In the genomic region with DNA sequence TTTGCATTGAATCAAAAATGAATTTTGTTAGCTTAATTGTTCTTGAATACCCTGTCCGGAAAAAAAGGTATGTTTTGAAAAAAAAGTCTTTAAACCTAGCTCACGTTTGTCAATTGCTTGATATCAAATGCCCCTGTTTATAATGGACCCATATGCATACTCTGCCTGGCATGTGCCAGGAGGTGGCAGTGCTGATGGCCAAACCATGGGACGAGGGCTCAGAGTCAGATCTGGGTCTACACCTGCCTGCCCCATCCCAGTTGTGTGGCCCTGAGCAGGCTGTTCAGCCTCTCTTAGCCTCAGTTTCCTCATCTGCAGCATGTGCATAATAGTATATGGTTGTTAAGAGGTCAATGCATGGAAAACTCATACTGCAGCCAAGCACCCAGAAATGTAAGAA, we compare ENCODE assay signal across 18 cellular contexts. TPM values are rescaled to one million over a fixed set of nuclear protein-coding genes. Genes with fewer than 3 reads are reported as not detected.
DNase-seq lines count a peak whose midpoint lies in the region; ATAC-seq and TF ChIP-seq lines count a peak whose summit lies in the region.
"Had no signal": no experiment of that assay in that cellular context is flagged by ENCODE, and none has a peak within 500 bp of the region (broad histone marks: within the 10 kb centered on the region; RNA-seq: fewer than 3 reads in every experiment).

No MANE protein-coding gene starts in this region.

- peak; percentile 40 for TF ChIP-seq CTCF in 22Rv1 (IDR thresholded peaks at IDR 0.05)
- peak; percentile 36 for TF ChIP-seq CTCF in DND-41 (IDR thresholded peaks at IDR 0.05; ENCODE audit: borderline replicate concordance, extremely low read depth, low read length, poor library complexity, severe bottlenecking)
- peak; percentile 33 for TF ChIP-seq CTCF in brain microvascular endothelial cell (IDR thresholded peaks at IDR 0.05; ENCODE audit: low read depth, low read length, missing control alignments)

- H3K36me3 ChIP-seq in DND-41 (ENCODE audit: insufficient read depth, low read length) (no peaks in the 10 kb centered on the region), brain microvascular endothelial cell (replicated peaks) (no peaks in the 10 kb centered on the region)

- no peak overlapping the region for H3K9ac ChIP-seq in DND-41 (ENCODE audit: low read depth, low read length)

- DNase-seq in DND-41 (no peak), brain microvascular endothelial cell (no peak), T-helper 17 cell (no peak)
- DNase-seq in activated CD4-positive, alpha-beta T cell treated with anti-CD3 and anti-CD28 coated beads, Interleukin-2, amount 50 U/mL, for 1 hour = no peak
- DNase-seq in central memory CD4-positive, alpha-beta T cell = no peak
- no peak for DNase-seq in activated naive CD4-positive, alpha-beta T cell treated with Interleukin-2 at 50 U/mL for 16 hours
- DNase-seq: activated CD4-positive, alpha-beta T cell treated with anti-CD3 and anti-CD28 coated beads, Interleukin-2, amount 10 ng/mL, durations not matched to agents 7 days and 5 days; activated T-cell treated with anti-CD3 and anti-CD28 coated beads, Interleukin-2, amount 50 U/mL, for 1 hour; effector memory CD4-positive, alpha-beta T cell; NCI-H2081 treated with DMSO at 0.1 percent for 48 hours; SIG-M5; stimulated activated CD4-positive, alpha-beta T cell treated with anti-CD3 and anti-CD28 coated beads, Interleukin-4, amount 100 ng/mL, for 24 hours; stimulated activated CD8-positive, alpha-beta memory T cell treated with anti-CD3 and anti-CD28 coated beads, Interleukin-4, amount 100 ng/mL, for 48 hours had no signal

- H3K27ac Mint-ChIP-seq in T-helper 17 cell = no peak overlapping the region
- H3K27ac Mint-ChIP-seq: activated CD4-positive, alpha-beta T cell treated with anti-CD3 and anti-CD28 coated beads, Interleukin-2, amount 10 ng/mL, durations not matched to agents 7 days and 5 days; activated naive CD4-positive, alpha-beta T cell treated with anti-CD3 and anti-CD28 coated beads, Interleukin-2, amount 50 U/mL, for 72 hours had no signal

- H3K9me3 ChIP-seq in DND-41 (ENCODE audit: insufficient read depth, low read length, severe bottlenecking) = no peaks in the 10 kb centered on the region
- H3K9me3 ChIP-seq in T-helper 17 cell (ENCODE audit: control insufficient read depth, low read length, poor library complexity, severe bottlenecking) = no peaks in the 10 kb centered on the region

- no peak overlapping the region for H3K4me3 Mint-ChIP-seq in T-helper 17 cell
- H3K4me3 Mint-ChIP-seq: activated CD4-positive, alpha-beta T cell treated with anti-CD3 and anti-CD28 coated beads, Interleukin-2, amount 10 ng/mL, durations not matched to agents 7 days and 5 days had no signal

- H3K27me3 ChIP-seq in DND-41 (ENCODE audit: insufficient read depth, low read length, poor library complexity) (peaks cover 3% of the 10 kb centered on the region), brain microvascular endothelial cell (replicated peaks) (no peaks in the 10 kb centered on the region)

- no peak overlapping the region for H2AFZ ChIP-seq in DND-41 (ENCODE audit: low read depth, low read length)

- H3K4me3 ChIP-seq in DND-41 (ENCODE audit: low read depth in 1 of 2, low read length in 2 of 2) (no peak overlapping the region), brain microvascular endothelial cell (ENCODE audit: low read depth, low read length) (no peak overlapping the region)

- peaks cover 17% of the 10 kb centered on the region for H3K27me3 Mint-ChIP-seq in T-helper 17 cell
- H3K27me3 Mint-ChIP-seq: activated CD4-positive, alpha-beta T cell treated with anti-CD3 and anti-CD28 coated beads, Interleukin-2, amount 10 ng/mL, durations not matched to agents 7 days and 5 days had no signal

- no peaks in the 10 kb centered on the region for H3K79me2 ChIP-seq in DND-41 (ENCODE audit: insufficient read depth, low read length)

- peaks cover 2% of the 10 kb centered on the region for H3K36me3 Mint-ChIP-seq in T-helper 17 cell (ENCODE audit: low read depth)
- H3K36me3 Mint-ChIP-seq: activated naive CD4-positive, alpha-beta T cell treated with anti-CD3 and anti-CD28 coated beads, Interleukin-2, amount 50 U/mL, for 72 hours had no signal

- in situ Hi-C loops in brain microvascular endothelial cell (cut with HindIII; ENCODE audit: low pct_ligation_motif_present, low sequenced_read_pairs) = no loop called here

- no peak overlapping the region for H3K4me2 ChIP-seq in DND-41 (ENCODE audit: insufficient read depth, low read length)

- peaks cover 4% of the 10 kb centered on the region for H3K4me1 ChIP-seq in DND-41 (ENCODE audit: insufficient read depth, low read length)

- peak; percentile 35; the same call in 1 of the 2 replicates for TF ChIP-seq RAD21 in Ishikawa (IDR thresholded peaks at IDR 0.05; ENCODE audit: low read depth)

- no peaks in the 10 kb centered on the region; the same call in 1 of the 2 replicates for H4K20me1 ChIP-seq in DND-41 (ENCODE audit: insufficient read depth, low read length)

- TF ChIP-seq EP300 in Ishikawa (IDR thresholded peaks at IDR 0.05; ENCODE audit: borderline replicate concordance) = no peak

- ATAC-seq in DND-41 (ENCODE audit: insufficient read depth, low read depth) = no peak
- ATAC-seq in T-helper 17 cell = no peak
- ATAC-seq: activated naive CD4-positive, alpha-beta T cell treated with anti-CD3 and anti-CD28 coated beads, Interleukin-2, amount 50 U/mL, for 72 hours; HepG2; left lobe of liver had no signal

- H3K27ac ChIP-seq in 22Rv1 (no peak overlapping the region), DND-41 (ENCODE audit: low read length) (no peak overlapping the region), brain microvascular endothelial cell (no peak overlapping the region)

- H3K4me1 Mint-ChIP-seq in T-helper 17 cell = peaks cover 7% of the 10 kb centered on the region

TF ChIP-seq in Ishikawa, 13 proteins besides CTCF, POLR2A, EP300 and RAD21:
- no peak for TF ChIP-seq YY1 (IDR thresholded peaks at IDR 0.05; ENCODE audit: low read depth)
- TF ChIP-seq TEAD4 (IDR thresholded peaks at IDR 0.05) = no peak
- no peak for TF ChIP-seq NFIC (IDR thresholded peaks at IDR 0.05)
- TF ChIP-seq ZBTB7A (IDR thresholded peaks at IDR 0.05; ENCODE audit: low read depth) = no peak
- TF ChIP-seq CEBPB (IDR thresholded peaks at IDR 0.05) = no peak
- no peak for TF ChIP-seq EGR1 (IDR thresholded peaks at IDR 0.05)
- TF ChIP-seq, protein P1, sequence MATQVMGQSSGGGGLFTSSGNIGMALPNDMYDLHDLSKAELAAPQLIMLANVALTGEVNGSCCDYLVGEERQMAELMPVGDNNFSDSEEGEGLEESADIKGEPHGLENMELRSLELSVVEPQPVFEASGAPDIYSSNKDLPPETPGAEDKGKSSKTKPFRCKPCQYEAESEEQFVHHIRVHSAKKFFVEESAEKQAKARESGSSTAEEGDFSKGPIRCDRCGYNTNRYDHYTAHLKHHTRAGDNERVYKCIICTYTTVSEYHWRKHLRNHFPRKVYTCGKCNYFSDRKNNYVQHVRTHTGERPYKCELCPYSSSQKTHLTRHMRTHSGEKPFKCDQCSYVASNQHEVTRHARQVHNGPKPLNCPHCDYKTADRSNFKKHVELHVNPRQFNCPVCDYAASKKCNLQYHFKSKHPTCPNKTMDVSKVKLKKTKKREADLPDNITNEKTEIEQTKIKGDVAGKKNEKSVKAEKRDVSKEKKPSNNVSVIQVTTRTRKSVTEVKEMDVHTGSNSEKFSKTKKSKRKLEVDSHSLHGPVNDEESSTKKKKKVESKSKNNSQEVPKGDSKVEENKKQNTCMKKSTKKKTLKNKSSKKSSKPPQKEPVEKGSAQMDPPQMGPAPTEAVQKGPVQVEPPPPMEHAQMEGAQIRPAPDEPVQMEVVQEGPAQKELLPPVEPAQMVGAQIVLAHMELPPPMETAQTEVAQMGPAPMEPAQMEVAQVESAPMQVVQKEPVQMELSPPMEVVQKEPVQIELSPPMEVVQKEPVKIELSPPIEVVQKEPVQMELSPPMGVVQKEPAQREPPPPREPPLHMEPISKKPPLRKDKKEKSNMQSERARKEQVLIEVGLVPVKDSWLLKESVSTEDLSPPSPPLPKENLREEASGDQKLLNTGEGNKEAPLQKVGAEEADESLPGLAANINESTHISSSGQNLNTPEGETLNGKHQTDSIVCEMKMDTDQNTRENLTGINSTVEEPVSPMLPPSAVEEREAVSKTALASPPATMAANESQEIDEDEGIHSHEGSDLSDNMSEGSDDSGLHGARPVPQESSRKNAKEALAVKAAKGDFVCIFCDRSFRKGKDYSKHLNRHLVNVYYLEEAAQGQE (IDR thresholded peaks at IDR 0.05; ENCODE audit: low read depth) = no peak
- TF ChIP-seq, protein P2, sequence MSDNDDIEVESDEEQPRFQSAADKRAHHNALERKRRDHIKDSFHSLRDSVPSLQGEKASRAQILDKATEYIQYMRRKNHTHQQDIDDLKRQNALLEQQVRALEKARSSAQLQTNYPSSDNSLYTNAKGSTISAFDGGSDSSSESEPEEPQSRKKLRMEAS (IDR thresholded peaks at IDR 0.05) = no peak
- no peak for TF ChIP-seq FOXM1 (IDR thresholded peaks at IDR 0.05; ENCODE audit: borderline replicate concordance, low read depth)
- no peak for TF ChIP-seq TCF12 (IDR thresholded peaks at IDR 0.05; ENCODE audit: low read depth)
- no peak for TF ChIP-seq CREB1 (IDR thresholded peaks at IDR 0.05; ENCODE audit: low read depth)
- TF ChIP-seq TAF1 (IDR thresholded peaks at IDR 0.05; ENCODE audit: low read depth) = no peak
- TF ChIP-seq, protein P3, sequence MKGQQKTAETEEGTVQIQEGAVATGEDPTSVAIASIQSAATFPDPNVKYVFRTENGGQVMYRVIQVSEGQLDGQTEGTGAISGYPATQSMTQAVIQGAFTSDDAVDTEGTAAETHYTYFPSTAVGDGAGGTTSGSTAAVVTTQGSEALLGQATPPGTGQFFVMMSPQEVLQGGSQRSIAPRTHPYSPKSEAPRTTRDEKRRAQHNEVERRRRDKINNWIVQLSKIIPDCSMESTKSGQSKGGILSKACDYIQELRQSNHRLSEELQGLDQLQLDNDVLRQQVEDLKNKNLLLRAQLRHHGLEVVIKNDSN (IDR thresholded peaks at IDR 0.05) = no peak

RNA-seq across cellular contexts. Expression of a gene that starts 38.8 kb away (rescaled TPM):
- total RNA-seq in T-helper 17 cell = 10 to 100 TPM; 27.3 to 35.0 TPM

RNA-seq across cellular contexts. Expression of a gene that starts 56.0 kb away (rescaled TPM):
- total RNA-seq in T-helper 17 cell = 100 to 1,000 TPM; 105 to 109 TPM
